9 cellular contexts compared by ENCODE assay signal in genomic region chr1:95086949-95087533, GRCh38. TPM values are rescaled to one million over a fixed set of nuclear protein-coding genes. Genes with fewer than 3 reads are reported as not detected.
DNase-seq lines count a peak whose midpoint lies in the region; ATAC-seq, FAIRE-seq and TF ChIP-seq lines count a peak whose summit lies in the region.
"Had no signal": no experiment of that assay in that cellular context is flagged by ENCODE, and none has a peak within 500 bp of the region (broad histone marks: within the 10 kb centered on the region; RNA-seq: fewer than 3 reads in every experiment).

No MANE protein-coding gene starts in this region.

- no peaks in the 10 kb centered on the region for H3K9me3 ChIP-seq in RWPE2 (ENCODE audit: severe bottlenecking)
- no peaks in the 10 kb centered on the region for H3K9me3 ChIP-seq in testis

- H3K4me1 ChIP-seq in RWPE2 (ENCODE audit: insufficient read depth, poor library complexity, severe bottlenecking), result peaks cover 12% of the 10 kb centered on the region
- H3K4me1 ChIP-seq in testis, result no peaks in the 10 kb centered on the region

- no peak for TF ChIP-seq POLR2A in testis (IDR thresholded peaks at IDR 0.05)

- DNase-seq in H4 (ENCODE audit: low spot score), result peak; percentile 77
- no peak for DNase-seq in RWPE2 (ENCODE audit: low spot score)
- DNase-seq in Right ventricle myocardium superior, result no peak
- peak; percentile 26 for DNase-seq in testis
- DNase-seq in NCI-H82 treated with DMSO at 0.1 percent for 48 hours (lab: John Stamatoyannopoulos, UW; ENCODE audit: unreplicated experiment), result no peak
- no peak for DNase-seq in D721Med (ENCODE audit: insufficient read length, low spot score)
- no peak for DNase-seq in inferior parietal cortex (ENCODE audit: extremely low spot score)
- no peak for DNase-seq in NCI-H345 (lab: John Stamatoyannopoulos, UW)
- DNase-seq: NCI-H2171 treated with DMSO at 0.1 percent for 48 hours had no signal

- intact Hi-C loops in Right ventricle myocardium superior (cut with DNase I), result no loop called here
- intact Hi-C loops in testis (cut with DNase I; ENCODE audit: low total_unique reads), result no loop called here

- no peak for FAIRE-seq in D721Med (lab: Jason Lieb, UNC)

- peak; percentile 89 for ATAC-seq in RWPE2 (ENCODE audit: low read depth)
- ATAC-seq in Right ventricle myocardium superior (ENCODE audit: poor library complexity), result peak; percentile 89

- TF ChIP-seq CTCF in RWPE2 (IDR thresholded peaks at IDR 0.05; ENCODE audit: poor library complexity, severe bottlenecking), result no peak
- TF ChIP-seq CTCF in testis (IDR thresholded peaks at IDR 0.05), result no peak
- no peak for TF ChIP-seq CTCF in D721Med (IDR thresholded peaks at IDR 0.05; ENCODE audit: insufficient read depth, missing control alignments)

- H3K27me3 ChIP-seq in RWPE2 (ENCODE audit: insufficient read depth, poor library complexity, severe bottlenecking), result no peaks in the 10 kb centered on the region
- no peaks in the 10 kb centered on the region for H3K27me3 ChIP-seq in testis

- 28 to 33% methylated on average over 5 of the region's 5 CpGs for WGBS in testis, 2 donors

- H3K4me3 ChIP-seq in RWPE2 (ENCODE audit: severe bottlenecking) (no peak overlapping the region), testis (no peak overlapping the region)

- H3K27ac ChIP-seq in RWPE2 (ENCODE audit: poor library complexity, severe bottlenecking) (no peak overlapping the region), testis (peak overlapping the region; percentile 2 to 35)

- H3K36me3 ChIP-seq in RWPE2 (ENCODE audit: low read depth) (no peaks in the 10 kb centered on the region), testis (ENCODE audit: low read depth, missing control alignments) (no peaks in the 10 kb centered on the region)

RNA-seq across cellular contexts. Expression of gene ALG14, which starts 14.3 kb away (rescaled TPM):
- total RNA-seq in H4 (2014; rRNA removed; shearing (Covaris generic)), result 1.4 and 1.7 TPM in 2 replicates
- total RNA-seq in Right ventricle myocardium superior, result 2.9 TPM
- total RNA-seq in testis, result 1 to 10 TPM; 3.3 to 5.3 TPM
- polyA plus RNA-seq in testis (ENCODE audit: insufficient read depth, low read depth, low replicate concordance), result 24.1 TPM

RNA-seq across cellular contexts. Expression of gene TLCD4, which starts 30.1 kb away (rescaled TPM):
- total RNA-seq in H4 (2014; rRNA removed; shearing (Covaris generic)), result 5.7 and 6.0 TPM in 2 replicates
- total RNA-seq in Right ventricle myocardium superior (47.7 TPM), testis (10 to 100 TPM in 1 of 2 donors, 1 to 10 TPM in 1; 7.2 to 25.2 TPM)
- polyA plus RNA-seq in testis (ENCODE audit: insufficient read depth, low read depth, low replicate concordance), result 8.3 TPM

Comparison
In these comparisons a context has a peak if more than half of its experiments do, and no peak if none do; other contexts are left out.
1. DNase-seq: peak in H4 (single experiment) and testis (single experiment); none in RWPE2 (single experiment), Right ventricle myocardium superior (single experiment), NCI-H82 treated with DMSO at 0.1 percent for 48 hours (single experiment), D721Med (single experiment), inferior parietal cortex (single experiment) and NCI-H345 (single experiment).